25 cellular contexts compared by ENCODE assay signal in genomic region chr2:85776672-85777071, GRCh38. TPM values are rescaled to one million over a fixed set of nuclear protein-coding genes. Genes with fewer than 3 reads are reported as not detected.
"Had no signal": no experiment of that assay in that cellular context is flagged by ENCODE, and none has a peak within 500 bp of the region (broad histone marks: within the 10 kb centered on the region; RNA-seq: fewer than 3 reads in every experiment).

No MANE protein-coding gene starts in this region.

- DNase-seq: activated CD4-positive, alpha-beta T cell treated with anti-CD3 and anti-CD28 coated beads, Interleukin-2, amount 50 U/mL, for 1 hour; activated CD4-positive, CD25-positive, alpha-beta regulatory T cell treated with anti-CD3 and anti-CD28 coated beads, Interleukin-2, amount 50 U/mL, for 72 hours; activated CD8-positive, alpha-beta memory T cell treated with anti-CD3 and anti-CD28 coated beads for 24 hours; activated CD8-positive, alpha-beta memory T cell treated with anti-CD3 and anti-CD28 coated beads, Interleukin-2, amount 50 U/mL, for 4 hours; activated naive CD4-positive, alpha-beta T cell; activated T-cell treated with anti-CD3 and anti-CD28 coated beads, Interleukin-2, amount 50 U/mL, for 24 hours; cerebellar nuclear complex; endodermal cell; esophagus squamous epithelium; mammary epithelial cell; midbrain; stimulated activated CD4-positive, alpha-beta T cell treated with anti-CD3 and anti-CD28 coated beads, Interleukin-12 subunit alpha, Interleukin-12 subunit beta, amount 100 ng/mL, for 4 hours; stimulated activated CD4-positive, alpha-beta T cell treated with anti-CD3 and anti-CD28 coated beads, Interleukin-4, amount 100 ng/mL, for 4 hours; stimulated activated naive CD8-positive, alpha-beta T cell treated with anti-CD3 and anti-CD28 coated beads, Interleukin-15, Interleukin-2, amounts not matched to agents 100 U/mL and 50 U/mL, for 24 hours; substantia nigra; T-helper 1 cell; WERI-Rb-1 had no signal

- H2AFZ ChIP-seq: parathyroid adenoma had no signal

- H3K9me3 ChIP-seq: esophagus squamous epithelium, neutrophil, tibial nerve had no signal

- H3K27me3 ChIP-seq: tibial nerve had no signal

- H3K27ac ChIP-seq: neutrophil, parathyroid adenoma, WERI-Rb-1 had no signal

- H3K9ac ChIP-seq: parathyroid adenoma had no signal

- H3K36me3 ChIP-seq: neutrophil had no signal

- ATAC-seq: activated T-helper 17 cell treated with anti-CD3 and anti-CD28 coated beads, Interleukin-2, amount 50 U/mL, for 72 hours; left lobe of liver; natural killer cell treated with Interleukin-12 subunit alpha and Interleukin-12 subunit beta and Interleukin-15 and Interleukin-18, amount 100 ng/mL, for 72 hours; stimulated activated naive CD8-positive, alpha-beta T cell treated with anti-CD3 and anti-CD28 coated beads, Interleukin-15, Interleukin-2, amounts not matched to agents 100 U/mL and 50 U/mL, for 24 hours had no signal

- H3K4me3 ChIP-seq: coronary artery, esophagus squamous epithelium, tibial nerve had no signal

RNA-seq across cellular contexts. Expression of gene ATOH8, which starts 22.9 kb away (rescaled TPM):
- total RNA-seq: activated T-helper 17 cell treated with anti-CD3 and anti-CD28 coated beads, Interleukin-2, amount 50 U/mL, for 72 hours; mammary epithelial cell; natural killer cell treated with Interleukin-12 subunit alpha and Interleukin-12 subunit beta and Interleukin-15 and Interleukin-18, amount 100 ng/mL, for 72 hours had no signal
- polyA plus RNA-seq: keratinocyte, mammary epithelial cell had no signal
